Comparison of ENCODE assay signal across 1 cellular context in the genomic region with DNA sequence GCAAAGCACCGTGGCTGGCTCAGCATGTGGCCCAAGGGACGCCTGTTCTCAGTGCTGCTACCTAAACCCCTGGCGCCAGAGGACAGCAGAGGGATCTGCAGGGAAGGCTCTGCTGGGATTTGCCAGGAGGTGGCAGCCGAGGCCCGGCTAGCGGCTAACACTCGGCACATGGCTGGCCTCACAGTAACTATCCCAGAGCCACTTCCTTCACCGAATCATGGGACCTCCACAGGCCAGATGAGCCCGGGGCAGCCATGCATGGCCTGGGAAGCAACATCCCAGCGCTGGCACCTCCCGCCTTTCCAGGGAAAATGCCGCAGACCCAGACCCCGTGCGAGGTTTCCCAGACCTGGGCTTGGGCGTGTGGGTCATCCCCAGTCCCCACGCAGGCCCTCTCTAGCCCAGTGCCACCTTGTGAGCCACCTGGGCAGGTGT.
TF ChIP-seq lines count a peak whose summit lies in the region.

No MANE protein-coding gene starts in this region.

TF ChIP-seq in GM23338, 12 proteins besides CTCF, POLR2A, EP300 and RAD21 (continued from another document):
- TF ChIP-seq, protein P1, sequence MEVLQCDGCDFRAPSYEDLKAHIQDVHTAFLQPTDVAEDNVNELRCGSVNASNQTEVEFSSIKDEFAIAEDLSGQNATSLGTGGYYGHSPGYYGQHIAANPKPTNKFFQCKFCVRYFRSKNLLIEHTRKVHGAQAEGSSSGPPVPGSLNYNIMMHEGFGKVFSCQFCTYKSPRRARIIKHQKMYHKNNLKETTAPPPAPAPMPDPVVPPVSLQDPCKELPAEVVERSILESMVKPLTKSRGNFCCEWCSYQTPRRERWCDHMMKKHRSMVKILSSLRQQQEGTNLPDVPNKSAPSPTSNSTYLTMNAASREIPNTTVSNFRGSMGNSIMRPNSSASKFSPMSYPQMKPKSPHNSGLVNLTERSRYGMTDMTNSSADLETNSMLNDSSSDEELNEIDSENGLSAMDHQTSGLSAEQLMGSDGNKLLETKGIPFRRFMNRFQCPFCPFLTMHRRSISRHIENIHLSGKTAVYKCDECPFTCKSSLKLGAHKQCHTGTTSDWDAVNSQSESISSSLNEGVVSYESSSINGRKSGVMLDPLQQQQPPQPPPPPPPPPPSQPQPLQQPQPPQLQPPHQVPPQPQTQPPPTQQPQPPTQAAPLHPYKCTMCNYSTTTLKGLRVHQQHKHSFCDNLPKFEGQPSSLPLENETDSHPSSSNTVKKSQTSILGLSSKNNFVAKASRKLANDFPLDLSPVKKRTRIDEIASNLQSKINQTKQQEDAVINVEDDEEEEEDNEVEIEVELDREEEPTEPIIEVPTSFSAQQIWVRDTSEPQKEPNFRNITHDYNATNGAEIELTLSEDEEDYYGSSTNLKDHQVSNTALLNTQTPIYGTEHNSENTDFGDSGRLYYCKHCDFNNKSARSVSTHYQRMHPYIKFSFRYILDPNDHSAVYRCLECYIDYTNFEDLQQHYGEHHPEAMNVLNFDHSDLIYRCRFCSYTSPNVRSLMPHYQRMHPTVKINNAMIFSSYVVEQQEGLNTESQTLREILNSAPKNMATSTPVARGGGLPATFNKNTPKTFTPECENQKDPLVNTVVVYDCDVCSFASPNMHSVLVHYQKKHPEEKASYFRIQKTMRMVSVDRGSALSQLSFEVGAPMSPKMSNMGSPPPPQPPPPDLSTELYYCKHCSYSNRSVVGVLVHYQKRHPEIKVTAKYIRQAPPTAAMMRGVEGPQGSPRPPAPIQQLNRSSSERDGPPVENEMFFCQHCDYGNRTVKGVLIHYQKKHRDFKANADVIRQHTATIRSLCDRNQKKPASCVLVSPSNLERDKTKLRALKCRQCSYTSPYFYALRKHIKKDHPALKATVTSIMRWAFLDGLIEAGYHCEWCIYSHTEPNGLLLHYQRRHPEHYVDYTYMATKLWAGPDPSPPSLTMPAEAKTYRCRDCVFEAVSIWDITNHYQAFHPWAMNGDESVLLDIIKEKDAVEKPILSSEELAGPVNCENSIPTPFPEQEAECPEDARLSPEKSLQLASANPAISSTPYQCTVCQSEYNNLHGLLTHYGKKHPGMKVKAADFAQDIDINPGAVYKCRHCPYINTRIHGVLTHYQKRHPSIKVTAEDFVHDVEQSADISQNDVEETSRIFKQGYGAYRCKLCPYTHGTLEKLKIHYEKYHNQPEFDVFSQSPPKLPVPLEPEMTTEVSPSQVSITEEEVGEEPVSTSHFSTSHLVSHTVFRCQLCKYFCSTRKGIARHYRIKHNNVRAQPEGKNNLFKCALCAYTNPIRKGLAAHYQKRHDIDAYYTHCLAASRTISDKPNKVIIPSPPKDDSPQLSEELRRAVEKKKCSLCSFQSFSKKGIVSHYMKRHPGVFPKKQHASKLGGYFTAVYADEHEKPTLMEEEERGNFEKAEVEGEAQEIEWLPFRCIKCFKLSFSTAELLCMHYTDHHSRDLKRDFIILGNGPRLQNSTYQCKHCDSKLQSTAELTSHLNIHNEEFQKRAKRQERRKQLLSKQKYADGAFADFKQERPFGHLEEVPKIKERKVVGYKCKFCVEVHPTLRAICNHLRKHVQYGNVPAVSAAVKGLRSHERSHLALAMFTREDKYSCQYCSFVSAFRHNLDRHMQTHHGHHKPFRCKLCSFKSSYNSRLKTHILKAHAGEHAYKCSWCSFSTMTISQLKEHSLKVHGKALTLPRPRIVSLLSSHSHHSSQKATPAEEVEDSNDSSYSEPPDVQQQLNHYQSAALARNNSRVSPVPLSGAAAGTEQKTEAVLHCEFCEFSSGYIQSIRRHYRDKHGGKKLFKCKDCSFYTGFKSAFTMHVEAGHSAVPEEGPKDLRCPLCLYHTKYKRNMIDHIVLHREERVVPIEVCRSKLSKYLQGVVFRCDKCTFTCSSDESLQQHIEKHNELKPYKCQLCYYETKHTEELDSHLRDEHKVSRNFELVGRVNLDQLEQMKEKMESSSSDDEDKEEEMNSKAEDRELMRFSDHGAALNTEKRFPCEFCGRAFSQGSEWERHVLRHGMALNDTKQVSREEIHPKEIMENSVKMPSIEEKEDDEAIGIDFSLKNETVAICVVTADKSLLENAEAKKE (CRISPR knock-in tag; IDR thresholded peaks at IDR 0.05), result no peak
- TF ChIP-seq ETS1 (IDR thresholded peaks at IDR 0.05), result no peak
- TF ChIP-seq JUNB (IDR thresholded peaks at IDR 0.05; ENCODE audit: unreplicated experiment), result no peak
- TF ChIP-seq EZH2 (IDR thresholded peaks at IDR 0.05; ENCODE audit: low read depth, unreplicated experiment), result no peak
